Comparison of ENCODE assay signal across 20 cellular contexts in the genomic region with DNA sequence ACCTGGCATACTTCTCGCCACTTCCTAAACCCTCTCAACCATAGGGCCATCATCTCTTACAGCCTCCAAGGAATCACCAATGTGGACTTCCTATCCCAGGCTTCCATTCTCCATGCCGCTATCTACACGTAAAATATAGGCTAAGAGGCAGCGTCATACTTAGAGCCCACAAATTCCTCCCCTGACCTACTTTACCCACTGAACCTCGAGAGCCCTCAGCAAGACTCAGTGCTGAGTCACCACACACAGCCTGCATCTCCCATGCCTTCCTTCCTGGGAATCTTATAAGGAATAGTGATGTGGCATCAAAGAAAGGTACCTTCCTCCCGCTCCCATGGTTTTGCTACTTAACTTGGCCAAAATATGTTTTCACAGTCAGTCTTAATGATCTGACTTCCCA.
DNase-seq lines count a peak whose midpoint lies in the region; ATAC-seq and TF ChIP-seq lines count a peak whose summit lies in the region.
"Had no signal": no experiment of that assay in that cellular context is flagged by ENCODE, and none has a peak within 500 bp of the region (broad histone marks: within the 10 kb centered on the region; RNA-seq: fewer than 3 reads in every experiment).

No MANE protein-coding gene starts in this region.

- H3K4me1 Mint-ChIP-seq in natural killer cell treated with Interleukin-12 subunit alpha and Interleukin-12 subunit beta and Interleukin-15 and Interleukin-18, amount 100 ng/mL, for 72 hours (ENCODE audit: low read depth in 2 of 2) = no peaks in the 10 kb centered on the region
- H3K4me1 Mint-ChIP-seq: activated CD4-positive, alpha-beta T cell treated with anti-CD3 and anti-CD28 coated beads for 36 hours; stimulated activated memory B cell treated with anti-CD40 and anti-IgM and Interleukin-4, amounts not matched to agents 10 μg/mL and 1 μg/mL and 100 μg/mL, for 72 hours had no signal

- no peak for ATAC-seq in natural killer cell treated with Interleukin-12 subunit alpha and Interleukin-12 subunit beta and Interleukin-15 and Interleukin-18, amount 100 ng/mL, for 72 hours
- ATAC-seq: activated CD4-positive, alpha-beta T cell treated with anti-CD3 and anti-CD28 coated beads for 36 hours; GM12878; left ventricle myocardium superior; sciatic nerve; stimulated activated memory B cell treated with anti-CD40 and anti-IgM and Interleukin-4, amounts not matched to agents 10 μg/mL and 1 μg/mL and 100 μg/mL, for 72 hours had no signal

- DNase-seq in HK-2 (ENCODE audit: unreplicated experiment) (peak; percentile 41), amniotic epithelial cell (ENCODE audit: low read depth) (peak; percentile 75), kidney epithelial cell (ENCODE audit: low read depth) (peak; percentile 58), posterior cingulate gyrus (no peak), NAMALWA (ENCODE audit: low spot score) (no peak)
- no peak for DNase-seq in natural killer cell treated with Interleukin-12 subunit alpha and Interleukin-12 subunit beta and Interleukin-15 and Interleukin-18, amount 100 ng/mL, for 72 hours (ENCODE audit: low spot score)
- no peak for DNase-seq in activated CD8-positive, alpha-beta memory T cell treated with anti-CD3 and anti-CD28 coated beads for 24 hours
- DNase-seq: activated CD4-positive, alpha-beta T cell treated with anti-CD3 and anti-CD28 coated beads for 36 hours; dorsolateral prefrontal cortex; erythroblast; KG1; left ventricle myocardium superior; NCI-H1048; NCI-H2081 treated with DMSO at 0.1 percent for 48 hours; NCI-H524 treated with DMSO at 0.1 percent for 48 hours had no signal

- intact Hi-C loops in posterior cingulate gyrus (cut with DNase I) = loop anchor here (10.0 kb wide), 1 partner anchor 138 kb away; no protein-coding TSS in a partner anchor

- no peaks in the 10 kb centered on the region for H3K27me3 ChIP-seq in kidney epithelial cell (ENCODE audit: control insufficient read depth, insufficient read depth, low read length)
- H3K27me3 ChIP-seq: BLaER1 treated with 17β-estradiol and CSF1 and Interleukin-3, amounts not matched to agents 10 nM and 100 nM; dorsolateral prefrontal cortex had no signal

- H3K36me3 ChIP-seq in kidney epithelial cell (ENCODE audit: control insufficient read depth, insufficient read depth, low read length) = no peaks in the 10 kb centered on the region
- H3K36me3 ChIP-seq: BLaER1 treated with 17β-estradiol and CSF1 and Interleukin-3, amounts not matched to agents 10 nM and 100 nM had no signal

- no peak overlapping the region for H3K27ac Mint-ChIP-seq in natural killer cell treated with Interleukin-12 subunit alpha and Interleukin-12 subunit beta and Interleukin-15 and Interleukin-18, amount 100 ng/mL, for 72 hours
- H3K27ac Mint-ChIP-seq: activated CD4-positive, alpha-beta T cell treated with anti-CD3 and anti-CD28 coated beads for 36 hours; activated T-helper 2 cell treated with anti-CD3 and anti-CD28 coated beads, Interferon-gamma antibody, Interleukin-2, Interleukin-4, amounts not matched to agents 10 μg/mL and 5 μg/mL and 100 μg/mL, durations not matched to agents 14 hours and 24 hours and 36 hours; stimulated activated memory B cell treated with anti-CD40 and anti-IgM and Interleukin-4, amounts not matched to agents 10 μg/mL and 1 μg/mL and 100 μg/mL, for 72 hours had no signal

- no peak overlapping the region for H3K4me3 Mint-ChIP-seq in natural killer cell treated with Interleukin-12 subunit alpha and Interleukin-12 subunit beta and Interleukin-15 and Interleukin-18, amount 100 ng/mL, for 72 hours
- H3K4me3 Mint-ChIP-seq: activated CD4-positive, alpha-beta T cell treated with anti-CD3 and anti-CD28 coated beads for 36 hours; stimulated activated memory B cell treated with anti-CD40 and anti-IgM and Interleukin-4, amounts not matched to agents 10 μg/mL and 1 μg/mL and 100 μg/mL, for 72 hours had no signal

- H3K4me3 ChIP-seq in kidney epithelial cell (ENCODE audit: low read depth, low read length) = no peak overlapping the region
- H3K4me3 ChIP-seq: BLaER1 treated with 17β-estradiol and CSF1 and Interleukin-3, amounts not matched to agents 10 nM and 100 nM; dorsolateral prefrontal cortex; GM12878 had no signal

- H3K27me3 Mint-ChIP-seq in natural killer cell treated with Interleukin-12 subunit alpha and Interleukin-12 subunit beta and Interleukin-15 and Interleukin-18, amount 100 ng/mL, for 72 hours = peaks cover 12 to 16% of the 10 kb centered on the region in 2 donors

- no peaks in the 10 kb centered on the region for H3K9me3 Mint-ChIP-seq in natural killer cell treated with Interleukin-12 subunit alpha and Interleukin-12 subunit beta and Interleukin-15 and Interleukin-18, amount 100 ng/mL, for 72 hours
- H3K9me3 Mint-ChIP-seq: activated T-helper 2 cell treated with anti-CD3 and anti-CD28 coated beads, Interferon-gamma antibody, Interleukin-2, Interleukin-4, amounts not matched to agents 10 μg/mL and 5 μg/mL and 100 μg/mL, durations not matched to agents 14 hours and 24 hours and 36 hours; stimulated activated memory B cell treated with anti-CD40 and anti-IgM and Interleukin-4, amounts not matched to agents 10 μg/mL and 1 μg/mL and 100 μg/mL, for 72 hours had no signal

- TF ChIP-seq CTCF in kidney epithelial cell (IDR thresholded peaks at IDR 0.05; ENCODE audit: insufficient read depth, low read length, poor library complexity, severe bottlenecking) = no peak

- no peaks in the 10 kb centered on the region for H3K36me3 Mint-ChIP-seq in natural killer cell treated with Interleukin-12 subunit alpha and Interleukin-12 subunit beta and Interleukin-15 and Interleukin-18, amount 100 ng/mL, for 72 hours
- H3K36me3 Mint-ChIP-seq: stimulated activated memory B cell treated with anti-CD40 and anti-IgM and Interleukin-4, amounts not matched to agents 10 μg/mL and 1 μg/mL and 100 μg/mL, for 72 hours had no signal

Comparison
In these comparisons a context has a peak if more than half of its experiments do, and no peak if none do; other contexts are left out.
1. DNase-seq: peak in HK-2 (single experiment), amniotic epithelial cell (single experiment) and kidney epithelial cell (single experiment); none in posterior cingulate gyrus (0 of 10), NAMALWA (single experiment), natural killer cell treated with Interleukin-12 subunit alpha and Interleukin-12 subunit beta and Interleukin-15 and Interleukin-18, amount 100 ng/mL, for 72 hours (single experiment) and activated CD8-positive, alpha-beta memory T cell treated with anti-CD3 and anti-CD28 coated beads for 24 hours (single experiment).